ENCODE assay signal across 19 cellular contexts in the genomic region with DNA sequence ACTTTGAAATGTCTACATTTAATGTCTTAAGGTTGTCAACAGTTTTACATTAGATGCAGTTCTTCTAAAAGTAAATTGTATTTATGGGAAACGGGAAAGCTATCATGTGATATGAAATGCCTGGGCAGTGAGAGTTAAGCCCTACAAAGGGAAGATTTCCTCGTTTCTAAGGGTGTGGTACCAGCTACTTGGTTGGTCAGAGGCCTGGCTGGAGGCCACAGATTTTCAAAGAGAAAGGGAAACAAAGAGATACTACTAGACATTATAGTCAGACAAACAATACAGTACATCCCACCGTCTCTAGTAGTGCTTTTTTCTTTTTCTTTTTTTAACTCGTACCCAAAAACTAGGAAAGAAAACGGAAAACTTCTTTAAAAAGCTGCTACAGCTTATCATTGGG.
"Had no signal": no experiment of that assay in that cellular context is flagged by ENCODE, and none has a peak within 500 bp of the region (broad histone marks: within the 10 kb centered on the region; RNA-seq: fewer than 3 reads in every experiment).

No MANE protein-coding gene starts in this region.

- H3K27me3 Mint-ChIP-seq: activated CD4-positive, alpha-beta T cell treated with anti-CD3 and anti-CD28 coated beads, Interleukin-2, amount 10 ng/mL, durations not matched to agents 7 days and 5 days; activated naive CD4-positive, alpha-beta T cell treated with anti-CD3 and anti-CD28 coated beads, Interleukin-2, amount 10 ng/mL, durations not matched to agents 7 days and 5 days; activated naive CD8-positive, alpha-beta T cell treated with anti-CD3 and anti-CD28 coated beads, Interleukin-2, amount 50 U/mL, for 24 hours; stimulated activated naive B cell treated with anti-CD40 and anti-IgM and Interleukin-4, amounts not matched to agents 10 μg/mL and 1 μg/mL and 100 μg/mL, for 72 hours had no signal

- H3K36me3 ChIP-seq: brain microvascular endothelial cell, heart right ventricle, spleen, upper lobe of right lung had no signal

- H3K4me3 Mint-ChIP-seq: activated CD4-positive, alpha-beta T cell treated with anti-CD3 and anti-CD28 coated beads, Interleukin-2, amount 10 ng/mL, durations not matched to agents 7 days and 5 days; activated CD8-positive, alpha-beta T cell treated with anti-CD3 and anti-CD28 coated beads, Interleukin-2, amount 10 ng/mL, durations not matched to agents 7 days and 5 days; activated naive CD4-positive, alpha-beta T cell treated with anti-CD3 and anti-CD28 coated beads, Interleukin-2, amount 10 ng/mL, durations not matched to agents 7 days and 5 days; activated naive CD8-positive, alpha-beta T cell treated with anti-CD3 and anti-CD28 coated beads, Interleukin-2, amount 50 U/mL, for 24 hours; activated T-cell treated with anti-CD3 and anti-CD28 coated beads, Interleukin-2, amount 50 U/mL, for 4 hours; natural killer cell; stimulated activated naive B cell treated with anti-CD40 and anti-IgM and Interleukin-4, amounts not matched to agents 10 μg/mL and 1 μg/mL and 100 μg/mL, for 72 hours had no signal

- H3K27ac ChIP-seq: brain microvascular endothelial cell, heart right ventricle, spleen, upper lobe of right lung had no signal

- DNase-seq: activated CD4-positive, alpha-beta T cell treated with anti-CD3 and anti-CD28 coated beads, Interleukin-2, amount 10 ng/mL, durations not matched to agents 7 days and 5 days; activated CD8-positive, alpha-beta memory T cell treated with anti-CD3 and anti-CD28 coated beads, Interleukin-2, amount 50 U/mL, for 4 hours; activated CD8-positive, alpha-beta T cell treated with anti-CD3 and anti-CD28 coated beads, Interleukin-2, amount 10 ng/mL, durations not matched to agents 7 days and 5 days; activated naive CD4-positive, alpha-beta T cell treated with anti-CD3 and anti-CD28 coated beads, Interleukin-2, amount 10 ng/mL, durations not matched to agents 7 days and 5 days; activated naive CD8-positive, alpha-beta T cell treated with anti-CD3 and anti-CD28 coated beads, Interleukin-2, amount 50 U/mL, for 24 hours; activated T-cell treated with anti-CD3 and anti-CD28 coated beads, Interleukin-2, amount 50 U/mL, for 4 hours; aorta; brain microvascular endothelial cell; central memory CD4-positive, alpha-beta T cell; heart right ventricle; mesenchymal stem cell; natural killer cell; posterior cingulate gyrus; retina; spleen; stimulated activated CD4-positive, alpha-beta T cell treated with anti-CD3 and anti-CD28 coated beads, Interleukin-4, amount 100 ng/mL, for 4 hours; stimulated activated naive B cell treated with anti-CD40 and anti-IgM and Interleukin-4, amounts not matched to agents 10 μg/mL and 1 μg/mL and 100 μg/mL, for 72 hours; T1000; upper lobe of right lung had no signal

- H3K4me1 ChIP-seq: spleen, upper lobe of right lung had no signal

- H3K9me3 ChIP-seq: upper lobe of right lung had no signal

- H3K36me3 Mint-ChIP-seq: activated naive CD4-positive, alpha-beta T cell treated with anti-CD3 and anti-CD28 coated beads, Interleukin-2, amount 10 ng/mL, durations not matched to agents 7 days and 5 days; stimulated activated naive B cell treated with anti-CD40 and anti-IgM and Interleukin-4, amounts not matched to agents 10 μg/mL and 1 μg/mL and 100 μg/mL, for 72 hours had no signal

- H3K27ac Mint-ChIP-seq: activated CD4-positive, alpha-beta T cell treated with anti-CD3 and anti-CD28 coated beads, Interleukin-2, amount 10 ng/mL, durations not matched to agents 7 days and 5 days; activated CD8-positive, alpha-beta T cell treated with anti-CD3 and anti-CD28 coated beads, Interleukin-2, amount 10 ng/mL, durations not matched to agents 7 days and 5 days; activated naive CD4-positive, alpha-beta T cell treated with anti-CD3 and anti-CD28 coated beads, Interleukin-2, amount 10 ng/mL, durations not matched to agents 7 days and 5 days; activated naive CD8-positive, alpha-beta T cell treated with anti-CD3 and anti-CD28 coated beads, Interleukin-2, amount 50 U/mL, for 24 hours; natural killer cell; stimulated activated naive B cell treated with anti-CD40 and anti-IgM and Interleukin-4, amounts not matched to agents 10 μg/mL and 1 μg/mL and 100 μg/mL, for 72 hours had no signal

- H3K4me3 ChIP-seq: heart right ventricle, spleen, upper lobe of right lung had no signal

- H3K27me3 ChIP-seq: brain microvascular endothelial cell, heart right ventricle, spleen, upper lobe of right lung had no signal

- H3K4me1 Mint-ChIP-seq: activated CD4-positive, alpha-beta T cell treated with anti-CD3 and anti-CD28 coated beads, Interleukin-2, amount 10 ng/mL, durations not matched to agents 7 days and 5 days; activated naive CD4-positive, alpha-beta T cell treated with anti-CD3 and anti-CD28 coated beads, Interleukin-2, amount 10 ng/mL, durations not matched to agents 7 days and 5 days; activated naive CD8-positive, alpha-beta T cell treated with anti-CD3 and anti-CD28 coated beads, Interleukin-2, amount 50 U/mL, for 24 hours; natural killer cell; stimulated activated naive B cell treated with anti-CD40 and anti-IgM and Interleukin-4, amounts not matched to agents 10 μg/mL and 1 μg/mL and 100 μg/mL, for 72 hours had no signal
